In genomic region chr1:247331526-247332214, GRCh38 we compare ENCODE assay signal across 8 cellular contexts. TPM values are rescaled to one million over a fixed set of nuclear protein-coding genes. Genes with fewer than 3 reads are reported as not detected.
DNase-seq lines count a peak whose midpoint lies in the region; ATAC-seq and TF ChIP-seq lines count a peak whose summit lies in the region.

TSS of gene ZNF496 (minus strand) at chr1:247331867. CDS start at chr1:247329578, 2,289 bp downstream.

- peaks cover 90% of the 10 kb centered on the region for H3K79me2 ChIP-seq in PC-3 (ENCODE audit: low read length)

- no peaks in the 10 kb centered on the region for H3F3A ChIP-seq in PC-3 (ENCODE audit: low read length, unreplicated experiment)

- no peaks in the 10 kb centered on the region for H3K9me2 ChIP-seq in PC-3 (replicated peaks; ENCODE audit: low read length)

- H3K36me3 Mint-ChIP-seq in IgD-negative memory B cell = peaks cover 2% of the 10 kb centered on the region
- peaks cover 11% of the 10 kb centered on the region for H3K36me3 Mint-ChIP-seq in activated T-helper 17 cell treated with anti-CD3 and anti-CD28 coated beads, Interleukin-2, amount 50 U/mL, for 72 hours (ENCODE audit: low read depth)
- H3K36me3 Mint-ChIP-seq in naive thymus-derived CD8-positive, alpha-beta T cell = peaks cover 0 to 12% (median 0%) of the 10 kb centered on the region in 3 donors

- peak within 1 kb of the TSS; percentile 90 to 95 (median 94) for H3K4me3 Mint-ChIP-seq in IgD-negative memory B cell
- H3K4me3 Mint-ChIP-seq in activated T-helper 17 cell treated with anti-CD3 and anti-CD28 coated beads, Interleukin-2, amount 50 U/mL, for 72 hours = peak within 1 kb of the TSS; percentile 76
- peak within 1 kb of the TSS; percentile 84 to 97 (median 94) for H3K4me3 Mint-ChIP-seq in naive thymus-derived CD8-positive, alpha-beta T cell
- peak within 1 kb of the TSS; percentile 95 to 97 for H3K4me3 Mint-ChIP-seq in stimulated activated naive CD8-positive, alpha-beta T cell treated with anti-CD3 and anti-CD28 coated beads, Interleukin-15, amount 100 ng/mL, for 72 hours

- H3K36me3 ChIP-seq in PC-3 (ENCODE audit: low read depth, low read length) = peaks cover 28% of the 10 kb centered on the region

- DNase-seq in DMS53 treated with DMSO at 0.1 percent for 48 hours (lab: John Stamatoyannopoulos, UW; ENCODE audit: unreplicated experiment) (peak; percentile 39), PC-3 (peak; percentile 98), fibroblast of mammary gland (ENCODE audit: low read depth) (peak; percentile 85)
- DNase-seq in naive thymus-derived CD8-positive, alpha-beta T cell = peak; percentile 41 to 86 (median 68)
- peak; percentile 70 to 77 for DNase-seq in stimulated activated naive CD8-positive, alpha-beta T cell treated with anti-CD3 and anti-CD28 coated beads, Interleukin-15, amount 100 ng/mL, for 72 hours

- peak within 1 kb of the TSS; percentile 51 for H3K27ac ChIP-seq in PC-3 (ENCODE audit: low read length)

- no peaks in the 10 kb centered on the region for H3K9me3 Mint-ChIP-seq in IgD-negative memory B cell
- no peaks in the 10 kb centered on the region for H3K9me3 Mint-ChIP-seq in activated T-helper 17 cell treated with anti-CD3 and anti-CD28 coated beads, Interleukin-2, amount 50 U/mL, for 72 hours
- no peaks in the 10 kb centered on the region for H3K9me3 Mint-ChIP-seq in naive thymus-derived CD8-positive, alpha-beta T cell
- no peaks in the 10 kb centered on the region for H3K9me3 Mint-ChIP-seq in stimulated activated naive CD8-positive, alpha-beta T cell treated with anti-CD3 and anti-CD28 coated beads, Interleukin-15, amount 100 ng/mL, for 72 hours

- CTCF ChIA-PET in PC-3 (lab: Charles Lee) = interaction anchor here (0.6 to 0.9 kb wide), 2 partner anchors 59 to 1292 kb away, joined by 5 read pairs; no protein-coding TSS in a partner anchor

- H3K4me1 ChIP-seq in PC-3 (ENCODE audit: insufficient read depth, low read length) = peaks cover 48% of the 10 kb centered on the region

- TF ChIP-seq CTCF in PC-3 (conservative IDR thresholded peaks at IDR 0.05; ENCODE audit: low read depth, low read length) (no peak), fibroblast of mammary gland (conservative IDR thresholded peaks at IDR 0.05; ENCODE audit: control insufficient read depth, insufficient read depth, low read depth, low read length) (no peak)

- no peaks in the 10 kb centered on the region for H3K9me3 ChIP-seq in PC-3 (ENCODE audit: low read length)

- intact Hi-C loops in PC-3 (cut with micrococcal nuclease) = loop anchor here (1.0 to 5.0 kb wide), 2 partner anchors 122 to 219 kb away; no protein-coding TSS in a partner anchor

- no TSS peak for BruUV-seq in PC-3 (replicated peaks; lab: Mats Ljungman, UMichigan)

- H3K9ac ChIP-seq in PC-3 (ENCODE audit: low read length) = peak within 1 kb of the TSS; percentile 95

- H3K27ac Mint-ChIP-seq in IgD-negative memory B cell = peak within 1 kb of the TSS in 1 of 3 donors; percentile 94
- no peak within 1 kb of the TSS for H3K27ac Mint-ChIP-seq in activated T-helper 17 cell treated with anti-CD3 and anti-CD28 coated beads, Interleukin-2, amount 50 U/mL, for 72 hours
- peak within 1 kb of the TSS; percentile 76 to 96 (median 94) for H3K27ac Mint-ChIP-seq in naive thymus-derived CD8-positive, alpha-beta T cell
- peak within 1 kb of the TSS; percentile 97 to 98 for H3K27ac Mint-ChIP-seq in stimulated activated naive CD8-positive, alpha-beta T cell treated with anti-CD3 and anti-CD28 coated beads, Interleukin-15, amount 100 ng/mL, for 72 hours

- H3K4me1 Mint-ChIP-seq in IgD-negative memory B cell = peaks cover 0 to 14% (median 2%) of the 10 kb centered on the region in 3 donors
- H3K4me1 Mint-ChIP-seq in activated T-helper 17 cell treated with anti-CD3 and anti-CD28 coated beads, Interleukin-2, amount 50 U/mL, for 72 hours = no peaks in the 10 kb centered on the region
- peaks cover 38 to 78% (median 55%) of the 10 kb centered on the region in 4 donors for H3K4me1 Mint-ChIP-seq in naive thymus-derived CD8-positive, alpha-beta T cell
- peaks cover 77% of the 10 kb centered on the region for H3K4me1 Mint-ChIP-seq in stimulated activated naive CD8-positive, alpha-beta T cell treated with anti-CD3 and anti-CD28 coated beads, Interleukin-15, amount 100 ng/mL, for 72 hours

- no peaks in the 10 kb centered on the region for H3K27me3 Mint-ChIP-seq in IgD-negative memory B cell
- no peaks in the 10 kb centered on the region for H3K27me3 Mint-ChIP-seq in activated T-helper 17 cell treated with anti-CD3 and anti-CD28 coated beads, Interleukin-2, amount 50 U/mL, for 72 hours
- no peaks in the 10 kb centered on the region for H3K27me3 Mint-ChIP-seq in naive thymus-derived CD8-positive, alpha-beta T cell
- no peaks in the 10 kb centered on the region for H3K27me3 Mint-ChIP-seq in stimulated activated naive CD8-positive, alpha-beta T cell treated with anti-CD3 and anti-CD28 coated beads, Interleukin-15, amount 100 ng/mL, for 72 hours

- peak within 1 kb of the TSS; percentile 99 for H3K4me2 ChIP-seq in PC-3 (ENCODE audit: low read length)

- H3K4me3 ChIP-seq in PC-3 (ENCODE audit: low read length) = peak within 1 kb of the TSS; percentile 88
- peak within 1 kb of the TSS; percentile 80 for H3K4me3 ChIP-seq in fibroblast of mammary gland (ENCODE audit: control insufficient read depth, low read depth, low read length)

- peaks cover 5% of the 10 kb centered on the region; the same call in 1 of the 2 replicates for H4K20me1 ChIP-seq in PC-3 (ENCODE audit: low read length)

- H2AFZ ChIP-seq in PC-3 (ENCODE audit: low read length) = peak within 1 kb of the TSS; percentile 87

- no peaks in the 10 kb centered on the region for H3K27me3 ChIP-seq in PC-3 (ENCODE audit: low read length)

- ATAC-seq in GM21576 (IDR thresholded peaks at IDR 0.05; ENCODE audit: unreplicated experiment) (peak; percentile 59), PC-3 (peak; percentile 75)
- peak; percentile 86 for ATAC-seq in activated T-helper 17 cell treated with anti-CD3 and anti-CD28 coated beads, Interleukin-2, amount 50 U/mL, for 72 hours (replicated peaks)
- peak; percentile 57 to 64 for ATAC-seq in naive thymus-derived CD8-positive, alpha-beta T cell
- peak; percentile 81 for ATAC-seq in stimulated activated naive CD8-positive, alpha-beta T cell treated with anti-CD3 and anti-CD28 coated beads, Interleukin-15, amount 100 ng/mL, for 72 hours

- POLR2A ChIA-PET in PC-3 (lab: Charles Lee; ENCODE audit: unreplicated experiment) = no interaction called here
- POLR2A ChIA-PET in naive thymus-derived CD8-positive, alpha-beta T cell (lab: Charles Lee) = interaction anchor here (0.7 to 3.1 kb wide), 10 partner anchors 8 to 1061 kb away, joined by 3 to 34 read pairs (median 4); partner anchors contain the start of gene ZNF669

RNA-seq across cellular contexts. Expression of gene ZNF496, which starts in this region (rescaled TPM):
- polyA plus RNA-seq in IgD-negative memory B cell = 7.9 TPM
- total RNA-seq in PC-3 (2014; rRNA removed) = 79.4 and 103 TPM in 2 replicates
- total RNA-seq in activated T-helper 17 cell treated with anti-CD3 and anti-CD28 coated beads, Interleukin-2, amount 50 U/mL, for 72 hours = 1 to 10 TPM; 2.0 to 4.3 TPM
- 10 to 100 TPM; 73.9 to 77.8 TPM for total RNA-seq in naive thymus-derived CD8-positive, alpha-beta T cell
- 10 to 100 TPM; 17.3 to 36.3 (median 20.4) TPM for polyA plus RNA-seq in naive thymus-derived CD8-positive, alpha-beta T cell

Comparison
In these comparisons a context has a peak if more than half of its experiments do, and no peak if none do; other contexts are left out.
1. Peak in every context shown above with its lines: DNase-seq, ATAC-seq, H3K4me3 ChIP-seq and H3K27ac ChIP-seq.
2. RNA of gene ZNF496 (total RNA-seq): 79.4 to 103 TPM in PC-3 and 73.9 to 77.8 TPM in naive thymus-derived CD8-positive, alpha-beta T cell; 2.0 to 4.3 TPM in activated T-helper 17 cell treated with anti-CD3 and anti-CD28 coated beads, Interleukin-2, amount 50 U/mL, for 72 hours; every median in the first group is over 10 times any median in the second.
3. DNase-seq: peak in every context shown above with its lines; median percentile 98 in PC-3; 85 in fibroblast of mammary gland; 74 in stimulated activated naive CD8-positive, alpha-beta T cell treated with anti-CD3 and anti-CD28 coated beads, Interleukin-15, amount 100 ng/mL, for 72 hours; 68 in naive thymus-derived CD8-positive, alpha-beta T cell; 39 in DMS53 treated with DMSO at 0.1 percent for 48 hours.